15 cellular contexts compared by ENCODE assay signal in the genomic region with DNA sequence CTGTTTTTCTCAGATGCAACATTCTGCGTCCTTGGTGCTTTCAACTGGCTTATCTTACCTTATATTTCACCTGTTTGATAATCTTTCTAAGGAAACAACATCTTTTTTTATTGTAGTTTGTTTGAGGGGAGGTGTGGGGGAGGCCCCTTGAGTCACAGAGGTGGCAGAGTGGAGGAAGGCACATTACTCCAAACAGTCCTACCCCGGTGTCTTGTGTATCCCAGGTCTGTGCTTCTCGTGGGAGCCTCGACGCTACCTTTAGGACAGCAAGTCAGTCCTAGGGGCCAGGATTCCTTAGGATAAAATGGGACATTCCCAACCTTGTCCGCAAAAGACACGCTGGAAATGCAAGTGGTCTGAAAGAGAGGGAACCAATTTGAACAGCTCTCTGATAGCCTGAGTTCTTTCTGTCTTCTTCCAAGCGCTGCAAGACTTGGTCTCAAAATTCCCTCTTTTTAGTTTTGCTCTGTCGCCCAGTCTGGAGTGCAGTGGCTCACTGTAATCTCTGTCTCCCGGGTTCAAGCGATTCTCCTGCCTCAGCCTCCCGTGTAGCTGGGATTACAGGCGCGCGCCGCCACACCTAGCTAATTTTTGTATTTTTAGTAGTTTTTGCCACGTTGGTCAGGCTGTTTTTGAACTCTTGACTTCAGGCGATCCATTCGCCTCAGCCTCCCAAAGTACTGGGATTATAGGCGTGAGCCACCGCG. TPM values are rescaled to one million over a fixed set of nuclear protein-coding genes. Genes with fewer than 3 reads are reported as not detected.
DNase-seq lines count a peak whose midpoint lies in the region; ATAC-seq, FAIRE-seq and TF ChIP-seq lines count a peak whose summit lies in the region.
"Had no signal": no experiment of that assay in that cellular context is flagged by ENCODE, and none has a peak within 500 bp of the region (broad histone marks: within the 10 kb centered on the region; RNA-seq: fewer than 3 reads in every experiment).

No MANE protein-coding gene starts in this region.

- CTCF ChIA-PET in HEK293 (lab: Yijun Ruan, JAX), result interaction anchor here (0.7 to 1.5 kb wide), 3 partner anchors 43 to 258 kb away, joined by 3 read pairs; no protein-coding TSS in a partner anchor

- WGBS in body of pancreas, 2 donors, result 11 to 17% methylated on average over 22 of the region's 22 CpGs
- WGBS in small intestine, 3 donors, result 18 to 44% (median 22%) methylated on average over 22 of the region's 22 CpGs

- DNase-seq in body of pancreas (peak in 1 of 4 donors; percentile 22), left lung (no peak), small intestine (peak; percentile 48), A172 (ENCODE audit: low spot score) (no peak)
- DNase-seq: activated B cell treated with CpG ODN at 0.5 μM for 24 hours; activated naive CD8-positive, alpha-beta T cell treated with anti-CD3 and anti-CD28 coated beads, Interleukin-2, amount 10 ng/mL, durations not matched to agents 7 days and 5 days; hippocampal formation; NCI-H2107; SK-N-SH had no signal

- ATAC-seq in body of pancreas, result no peak
- ATAC-seq in left lung, result no peak
- ATAC-seq in HG03045 (IDR thresholded peaks at IDR 0.05; ENCODE audit: unreplicated experiment), result no peak
- no peak for ATAC-seq in GM18511 (IDR thresholded peaks at IDR 0.05; ENCODE audit: unreplicated experiment)
- ATAC-seq in GM21423 (IDR thresholded peaks at IDR 0.05; ENCODE audit: unreplicated experiment), result no peak

- TF ChIP-seq POLR2A in body of pancreas (IDR thresholded peaks at IDR 0.05), result no peak

- H3K27ac ChIP-seq in HEK293 (ENCODE audit: extremely low read depth, low read depth, low read length), result peak overlapping the region; percentile 100; the same call in 1 of the 2 replicates
- peak overlapping the region; percentile 95 to 100 (median 98) for H3K27ac ChIP-seq in body of pancreas
- peak overlapping the region; percentile 55 to 71 for H3K27ac ChIP-seq in left lung
- H3K27ac ChIP-seq in small intestine (ENCODE audit: low read depth in 1 of 2, low read length in 1 of 2), result peak overlapping the region; percentile 59 to 95
- H3K27ac ChIP-seq: BLaER1 treated with 17β-estradiol and CSF1 and Interleukin-3, amounts not matched to agents 10 nM and 100 nM; parathyroid adenoma had no signal

- H3K4me1 ChIP-seq in HEK293 (ENCODE audit: control insufficient read depth, insufficient read depth, low read length) (peaks cover 18% of the 10 kb centered on the region), body of pancreas (peaks cover 20% of the 10 kb centered on the region), left lung (peaks cover 0 to 18% of the 10 kb centered on the region in 2 donors), small intestine (ENCODE audit: control insufficient read depth in 2 of 2, insufficient read depth in 1 of 2, low read depth in 1 of 2, low read length in 1 of 2) (no peaks in the 10 kb centered on the region)
- H3K4me1 ChIP-seq: parathyroid adenoma had no signal

- H3K4me3 ChIP-seq in HEK293 (ENCODE audit: low read depth, low read length), result peak overlapping the region; percentile 96
- peak overlapping the region; percentile 42 to 49 for H3K4me3 ChIP-seq in body of pancreas
- peak overlapping the region; percentile 31 to 66 for H3K4me3 ChIP-seq in left lung
- H3K4me3 ChIP-seq in small intestine (ENCODE audit: low read depth in 1 of 2, low read length in 2 of 2), result peak overlapping the region; percentile 35 to 94
- H3K4me3 ChIP-seq: BLaER1 treated with 17β-estradiol and CSF1 and Interleukin-3, amounts not matched to agents 10 nM and 100 nM had no signal

- POLR2A ChIA-PET in HEK293 (lab: Yijun Ruan, JAX), result interaction anchor here (1.0 to 1.6 kb wide), 3 partner anchors 10 to 40 kb away, joined by 3 to 6 read pairs (median 3); no protein-coding TSS in a partner anchor

- H3K9me3 ChIP-seq in HEK293 (ENCODE audit: control insufficient read depth, insufficient read depth, low read depth, low read length) (no peaks in the 10 kb centered on the region), body of pancreas (no peaks in the 10 kb centered on the region), left lung (no peaks in the 10 kb centered on the region), small intestine (ENCODE audit: control insufficient read depth, low read depth) (no peaks in the 10 kb centered on the region)
- H3K9me3 ChIP-seq: SK-N-SH had no signal

- H3K27me3 ChIP-seq in body of pancreas, result no peaks in the 10 kb centered on the region
- H3K27me3 ChIP-seq in left lung, result peaks cover 7 to 99% of the 10 kb centered on the region in 2 donors
- H3K27me3 ChIP-seq in small intestine (ENCODE audit: control insufficient read depth in 2 of 2, insufficient read depth in 2 of 2, low read length in 2 of 2), result peaks cover 0 to 20% of the 10 kb centered on the region in 2 donors

- no peak for TF ChIP-seq CTCF in HEK293 (tag by site-specific recombination; IDR thresholded peaks at IDR 0.05)
- TF ChIP-seq CTCF in body of pancreas (IDR thresholded peaks at IDR 0.05), result no peak
- no peak for TF ChIP-seq CTCF in left lung (IDR thresholded peaks at IDR 0.05)

- intact Hi-C loops in body of pancreas (cut with DNase I) (loop anchor here (10.0 kb wide), 2 partner anchors 179 to 391 kb away; no protein-coding TSS in a partner anchor), left lung (cut with DNase I) (loop anchor here in 1 of 2 donors (10.0 kb wide), 2 partner anchors 171 to 391 kb away; no protein-coding TSS in a partner anchor)

- H3K36me3 ChIP-seq in HEK293 (ENCODE audit: control insufficient read depth in 2 of 2, insufficient read depth in 1 of 2, low read length in 2 of 2), result peaks cover 24 to 64% of the 10 kb centered on the region in 2 experiments
- H3K36me3 ChIP-seq in body of pancreas (replicated peaks in 1 of 2; ENCODE audit: insufficient read depth in 1 of 2, low read depth in 2 of 2), result no peaks in the 10 kb centered on the region
- no peaks in the 10 kb centered on the region for H3K36me3 ChIP-seq in left lung
- H3K36me3 ChIP-seq in small intestine (ENCODE audit: control insufficient read depth in 2 of 2, insufficient read depth in 2 of 2, low read length in 2 of 2), result no peaks in the 10 kb centered on the region

- no peak for FAIRE-seq in small intestine (lab: Jason Lieb, UNC)

TF ChIP-seq in HEK293, 187 proteins besides CTCF, POLR2A, EP300 and RAD21 (continues in another document):
- TF ChIP-seq ZNF624 (tag by site-specific recombination; IDR thresholded peaks at IDR 0.05), result no peak
- TF ChIP-seq ZNF426 (tag by site-specific recombination; IDR thresholded peaks at IDR 0.05), result no peak
- TF ChIP-seq, protein P1, sequence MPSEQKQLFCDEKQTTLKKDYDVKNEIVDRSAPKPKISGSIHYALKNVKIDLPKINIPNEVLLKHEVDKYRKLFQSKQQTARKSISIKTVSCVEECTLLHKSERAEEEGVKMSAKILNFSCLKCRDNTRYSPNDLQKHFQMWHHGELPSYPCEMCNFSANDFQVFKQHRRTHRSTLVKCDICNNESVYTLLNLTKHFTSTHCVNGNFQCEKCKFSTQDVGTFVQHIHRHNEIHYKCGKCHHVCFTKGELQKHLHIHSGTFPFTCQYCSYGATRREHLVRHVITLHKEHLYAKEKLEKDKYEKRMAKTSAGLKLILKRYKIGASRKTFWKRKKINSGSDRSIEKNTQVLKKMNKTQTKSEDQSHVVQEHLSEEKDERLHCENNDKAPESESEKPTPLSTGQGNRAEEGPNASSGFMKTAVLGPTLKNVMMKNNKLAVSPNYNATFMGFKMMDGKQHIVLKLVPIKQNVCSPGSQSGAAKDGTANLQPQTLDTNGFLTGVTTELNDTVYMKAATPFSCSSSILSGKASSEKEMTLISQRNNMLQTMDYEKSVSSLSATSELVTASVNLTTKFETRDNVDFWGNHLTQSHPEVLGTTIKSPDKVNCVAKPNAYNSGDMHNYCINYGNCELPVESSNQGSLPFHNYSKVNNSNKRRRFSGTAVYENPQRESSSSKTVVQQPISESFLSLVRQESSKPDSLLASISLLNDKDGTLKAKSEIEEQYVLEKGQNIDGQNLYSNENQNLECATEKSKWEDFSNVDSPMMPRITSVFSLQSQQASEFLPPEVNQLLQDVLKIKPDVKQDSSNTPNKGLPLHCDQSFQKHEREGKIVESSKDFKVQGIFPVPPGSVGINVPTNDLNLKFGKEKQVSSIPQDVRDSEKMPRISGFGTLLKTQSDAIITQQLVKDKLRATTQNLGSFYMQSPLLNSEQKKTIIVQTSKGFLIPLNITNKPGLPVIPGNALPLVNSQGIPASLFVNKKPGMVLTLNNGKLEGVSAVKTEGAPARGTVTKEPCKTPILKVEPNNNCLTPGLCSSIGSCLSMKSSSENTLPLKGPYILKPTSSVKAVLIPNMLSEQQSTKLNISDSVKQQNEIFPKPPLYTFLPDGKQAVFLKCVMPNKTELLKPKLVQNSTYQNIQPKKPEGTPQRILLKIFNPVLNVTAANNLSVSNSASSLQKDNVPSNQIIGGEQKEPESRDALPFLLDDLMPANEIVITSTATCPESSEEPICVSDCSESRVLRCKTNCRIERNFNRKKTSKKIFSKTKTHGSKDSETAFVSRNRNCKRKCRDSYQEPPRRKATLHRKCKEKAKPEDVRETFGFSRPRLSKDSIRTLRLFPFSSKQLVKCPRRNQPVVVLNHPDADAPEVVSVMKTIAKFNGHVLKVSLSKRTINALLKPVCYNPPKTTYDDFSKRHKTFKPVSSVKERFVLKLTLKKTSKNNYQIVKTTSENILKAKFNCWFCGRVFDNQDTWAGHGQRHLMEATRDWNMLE (tag by site-specific recombination; conservative IDR thresholded peaks at IDR 0.05; ENCODE audit: low read depth), result no peak
- no peak for TF ChIP-seq HOXC10 (CRISPR knock-in tag; IDR thresholded peaks at IDR 0.05)
- TF ChIP-seq ZFHX2 (tag by site-specific recombination; conservative IDR thresholded peaks at IDR 0.05), result no peak
- no peak for TF ChIP-seq ZNF837 (tag by site-specific recombination; IDR thresholded peaks at IDR 0.05)
- no peak for TF ChIP-seq ZNF221 (tag by site-specific recombination; IDR thresholded peaks at IDR 0.05; ENCODE audit: borderline replicate concordance)
- TF ChIP-seq IKZF3 (tag by site-specific recombination; IDR thresholded peaks at IDR 0.05), result peak; percentile 24; the same call in 1 of the 2 replicates
- TF ChIP-seq, protein P2, sequence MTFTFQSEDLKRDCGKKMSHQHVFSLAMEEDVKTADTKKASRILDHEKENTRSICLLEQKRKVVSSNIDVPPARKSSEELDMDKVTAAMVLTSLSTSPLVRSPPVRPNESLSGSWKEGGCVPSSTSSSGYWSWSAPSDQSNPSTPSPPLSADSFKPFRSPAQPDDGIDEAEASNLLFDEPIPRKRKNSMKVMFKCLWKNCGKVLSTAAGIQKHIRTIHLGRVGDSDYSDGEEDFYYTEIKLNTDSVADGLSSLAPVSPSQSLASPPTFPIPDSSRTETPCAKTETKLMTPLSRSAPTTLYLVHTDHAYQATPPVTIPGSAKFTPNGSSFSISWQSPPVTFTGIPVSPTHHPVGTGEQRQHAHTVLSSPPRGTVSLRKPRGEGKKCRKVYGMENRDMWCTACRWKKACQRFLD (tag by site-specific recombination; IDR thresholded peaks at IDR 0.05), result no peak
- no peak for TF ChIP-seq KLF8 (tag by site-specific recombination; IDR thresholded peaks at IDR 0.05)

RNA-seq across cellular contexts. Expression of a gene that starts 4.0 kb away (rescaled TPM):
- total RNA-seq in body of pancreas, result 100 to 1,000 TPM in 1 of 2 donors, 10 to 100 TPM in 1; 41.8 to 114 TPM
- 10 to 100 TPM; 20.6 to 29.9 TPM for total RNA-seq in left lung
- 10 to 100 TPM; 25.9 to 36.9 (median 27.8) TPM for polyA plus RNA-seq in small intestine
- total RNA-seq in A172 (2014; rRNA removed; shearing (Covaris generic)), result 3.9 and 4.3 TPM in 2 replicates
- total RNA-seq: activated B cell treated with CpG ODN at 0.5 μM for 24 hours had no signal
- polyA plus RNA-seq: SK-N-SH had no signal

Comparison
In these comparisons a context has a peak if more than half of its experiments do, and no peak if none do; other contexts are left out.
1. H3K4me3 ChIP-seq: peak in every context shown above with its lines; median percentile 96 in HEK293; 64 in small intestine; 48 in left lung; 46 in body of pancreas.